In genomic region chr11:82867495-82868082, GRCh38 we compare ENCODE assay signal across 2 cellular contexts.
A peak's percentile ranks its signal among the peaks of the same experiment; 100 is the strongest.
TF ChIP-seq lines count a peak whose summit lies in the region.

No MANE protein-coding gene starts in this region.

TF ChIP-seq in GM23338, 12 proteins besides CTCF, POLR2A, EP300 and RAD21:
- TF ChIP-seq STAT1 (IDR thresholded peaks at IDR 0.05; ENCODE audit: unreplicated experiment) (no peak), ZNF331 (CRISPR knock-in tag; IDR thresholded peaks at IDR 0.05; ENCODE audit: low read depth) (no peak), JUNB (IDR thresholded peaks at IDR 0.05; ENCODE audit: unreplicated experiment) (no peak), POLR2AphosphoS5 (IDR thresholded peaks at IDR 0.05; ENCODE audit: low read depth) (no peak), EZH2phosphoT487 (IDR thresholded peaks at IDR 0.05; ENCODE audit: unreplicated experiment) (no peak), ETS1 (IDR thresholded peaks at IDR 0.05) (no peak), EZH2 (IDR thresholded peaks at IDR 0.05; ENCODE audit: low read depth, unreplicated experiment) (no peak), CREB1 (CRISPR knock-in tag; IDR thresholded peaks at IDR 0.05; ENCODE audit: low read depth) (no peak), ZNF114 (CRISPR knock-in tag; IDR thresholded peaks at IDR 0.05) (no peak), ZNF462 (CRISPR knock-in tag; IDR thresholded peaks at IDR 0.05) (no peak), REST (IDR thresholded peaks at IDR 0.05; ENCODE audit: unreplicated experiment) (no peak), NANOG (IDR thresholded peaks at IDR 0.05; ENCODE audit: borderline replicate concordance) (no peak)

TF ChIP-seq in GM12878, 131 proteins besides CTCF, POLR2A, EP300 and RAD21:
- no peak for TF ChIP-seq SPI1 (IDR thresholded peaks at IDR 0.05; ENCODE audit: borderline replicate concordance, insufficient read depth, low read depth, low read length)
- TF ChIP-seq EZH2 (IDR thresholded peaks at IDR 0.05; ENCODE audit: borderline replicate concordance, control insufficient read depth, low read depth, low read length), result no peak
- peak; percentile 79 for TF ChIP-seq SMC3 (IDR thresholded peaks at IDR 0.05; ENCODE audit: borderline replicate concordance, low read length)
- TF ChIP-seq FOXM1 (IDR thresholded peaks at IDR 0.05; ENCODE audit: low read depth, low read length), result 0 out of 2 replicates have a peak, but pooled peaks have one; percentile 37
- TF ChIP-seq SKIL (IDR thresholded peaks at IDR 0.05; ENCODE audit: low read depth, poor library complexity, severe bottlenecking), result peak; percentile 40
- TF ChIP-seq ZNF384 (IDR thresholded peaks at IDR 0.05; ENCODE audit: borderline replicate concordance, low read depth, low read length), result peak; percentile 86
- TF ChIP-seq ATF3 (IDR thresholded peaks at IDR 0.05; ENCODE audit: borderline replicate concordance, extremely low read depth, low read depth, low read length), result no peak
